ENCODE assay signal across 8 cellular contexts in the genomic region with DNA sequence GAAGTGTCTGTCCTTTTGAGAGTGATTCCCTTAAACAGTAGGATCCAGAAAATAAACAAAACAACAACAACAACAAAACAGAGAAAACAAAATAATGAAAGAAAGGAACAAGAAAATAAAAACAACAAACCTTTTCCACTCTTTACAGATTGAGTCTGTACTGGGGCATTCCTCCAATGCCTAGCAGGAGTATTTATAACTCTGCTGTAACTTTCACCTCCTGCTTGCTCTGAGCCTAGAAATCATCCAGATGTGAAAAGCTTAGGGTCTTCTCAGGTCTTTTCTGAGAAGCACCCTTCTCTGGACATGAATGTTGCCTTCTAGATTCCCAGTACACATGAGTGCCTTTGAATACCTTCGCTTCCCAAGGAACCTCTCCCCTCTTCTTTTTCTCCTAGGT.
"Had no signal": no experiment of that assay in that cellular context is flagged by ENCODE, and none has a peak within 500 bp of the region (broad histone marks: within the 10 kb centered on the region; RNA-seq: fewer than 3 reads in every experiment).

No MANE protein-coding gene starts in this region.

- H3K4me3 Mint-ChIP-seq: IgD-negative memory B cell had no signal

- DNase-seq: IMR-90, KBM-7, KG1 had no signal

- H3K27me3 Mint-ChIP-seq: IgD-negative memory B cell had no signal

- H3K4me1 Mint-ChIP-seq: IgD-negative memory B cell had no signal

- H3K9ac ChIP-seq: KMS-11 had no signal

- H3K4me3 ChIP-seq: K562 had no signal

- H3K27ac Mint-ChIP-seq: IgD-negative memory B cell had no signal

- H3K27ac ChIP-seq: HL-60, KMS-11 had no signal

- ATAC-seq: HepG2, K562 had no signal

- H3K4me2 ChIP-seq: KMS-11 had no signal
